In the genomic region with DNA sequence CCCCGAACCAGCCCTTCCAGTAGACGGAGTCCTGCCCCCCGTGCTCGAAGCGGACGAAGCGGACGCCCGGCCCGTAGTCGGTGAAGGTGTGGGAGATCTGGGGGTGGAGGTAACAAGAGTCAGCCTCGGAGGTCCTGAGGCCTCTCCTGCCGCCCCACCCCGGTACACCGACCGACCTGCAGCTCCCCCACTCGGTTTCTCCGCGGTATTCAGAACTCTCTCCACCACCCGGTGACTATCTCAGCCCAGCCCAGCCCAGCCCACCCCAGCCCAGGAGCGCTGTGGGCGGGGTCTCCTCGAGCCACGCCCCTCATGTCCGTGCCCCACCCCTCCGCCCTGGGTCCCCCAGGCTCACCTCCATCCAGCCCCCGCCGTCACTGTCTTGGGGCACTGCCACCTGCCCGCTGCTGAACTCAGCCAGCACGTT, we compare ENCODE assay signal across 9 cellular contexts. TPM values are rescaled to one million over a fixed set of nuclear protein-coding genes. Genes with fewer than 3 reads are reported as not detected.
DNase-seq lines count a peak whose midpoint lies in the region; ATAC-seq, FAIRE-seq and TF ChIP-seq lines count a peak whose summit lies in the region.
"Had no signal": no experiment of that assay in that cellular context is flagged by ENCODE, and none has a peak within 500 bp of the region (broad histone marks: within the 10 kb centered on the region; RNA-seq: fewer than 3 reads in every experiment).

No MANE protein-coding gene starts in this region.

- TF ChIP-seq POLR2A in breast epithelium (IDR thresholded peaks at IDR 0.05) (no peak), GM12878 (IDR thresholded peaks at IDR 0.05; ENCODE audit: low read depth, low read length) (no peak), right lobe of liver (IDR thresholded peaks at IDR 0.05) (peak; percentile 19), upper lobe of left lung (IDR thresholded peaks at IDR 0.05) (no peak)

- peaks cover 0 to 5% of the 10 kb centered on the region in 2 donors for H3K4me1 ChIP-seq in breast epithelium
- H3K4me1 ChIP-seq in GM12878 (ENCODE audit: control insufficient read depth, insufficient read depth, low read length), result no peaks in the 10 kb centered on the region
- peaks cover 0 to 17% (median 5%) of the 10 kb centered on the region in 4 donors for H3K4me1 ChIP-seq in right lobe of liver
- peaks cover 24 to 36% (median 27%) of the 10 kb centered on the region in 4 donors for H3K4me1 ChIP-seq in upper lobe of left lung
- peaks cover 5 to 7% of the 10 kb centered on the region in 2 donors for H3K4me1 ChIP-seq in ascending aorta

- no peaks in the 10 kb centered on the region for H4K20me1 ChIP-seq in GM12878 (ENCODE audit: control insufficient read depth, insufficient read depth)

- intact Hi-C loops in breast epithelium (cut with DNase I; ENCODE audit: low total_unique reads) (no loop called here), MCF 10A (cut with micrococcal nuclease) (no loop called here), GM12878 (cut with micrococcal nuclease; ENCODE audit: unreplicated experiment) (no loop called here), right lobe of liver (cut with DNase I) (loop anchor here in 1 of 2 donors (10.0 kb wide), 1 partner anchor 404 kb away; no protein-coding TSS in a partner anchor), ascending aorta (cut with DNase I) (no loop called here)

- no peaks in the 10 kb centered on the region for H3K9me3 Mint-ChIP-seq in MCF 10A (ENCODE audit: unreplicated experiment)

- H3K27me3 ChIP-seq in breast epithelium (no peaks in the 10 kb centered on the region), GM12878 (replicated peaks in 1 of 2; ENCODE audit: control insufficient read depth in 2 of 2, insufficient read depth in 2 of 2, low read length in 1 of 2) (no peaks in the 10 kb centered on the region; a peak in 2 of 4 replicates), right lobe of liver (no peaks in the 10 kb centered on the region), upper lobe of left lung (peaks cover 0 to 10% (median 2%) of the 10 kb centered on the region in 4 donors), ascending aorta (no peaks in the 10 kb centered on the region)

- WGBS in GM12878 (ENCODE audit: insufficient coverage, insufficient replicate concordance, low lambda C conversion rate, missing lambda C conversion rate), result 60% methylated on average over 23 of the region's 30 CpGs
- WGBS in right lobe of liver (ENCODE audit: insufficient coverage, low coverage, low lambda C conversion rate, missing lambda C conversion rate), result 0% methylated on average over 3 of the region's 30 CpGs
- WGBS in upper lobe of left lung, 2 donors, result 20 to 51% methylated on average over 7 to 20 of the region's 30 CpGs

- CTCF ChIA-PET in MCF 10A (lab: Yijun Ruan, JAX) (interaction anchor here (0.5 to 1.2 kb wide), 2 partner anchors 405 to 510 kb away, joined by 3 read pairs; no protein-coding TSS in a partner anchor), GM12878 (lab: Yijun Ruan, JAX) (interaction anchor here (0.6 to 3.2 kb wide), 3 partner anchors 46 to 611 kb away, joined by 3 to 36 read pairs (median 14); no protein-coding TSS in a partner anchor)

- H3K4me2 ChIP-seq in GM12878 (ENCODE audit: control insufficient read depth, insufficient read depth), result no peak overlapping the region; the same call in 1 of the 2 replicates
- H3K4me2 ChIP-seq: BLaER1 had no signal

- no peak overlapping the region for H2AFZ ChIP-seq in GM12878 (ENCODE audit: control insufficient read depth, low read depth, low read length)

- H3K36me3 Mint-ChIP-seq in MCF 10A (ENCODE audit: insufficient read depth, unreplicated experiment), result no peaks in the 10 kb centered on the region

- no peaks in the 10 kb centered on the region for H3K9me3 ChIP-seq in breast epithelium
- H3K9me3 ChIP-seq in GM12878 (replicated peaks; ENCODE audit: control insufficient read depth, insufficient read depth, low read length), result no peaks in the 10 kb centered on the region
- no peaks in the 10 kb centered on the region for H3K9me3 ChIP-seq in right lobe of liver
- no peaks in the 10 kb centered on the region for H3K9me3 ChIP-seq in upper lobe of left lung
- no peaks in the 10 kb centered on the region for H3K9me3 ChIP-seq in ascending aorta
- H3K9me3 ChIP-seq: BLaER1 had no signal

- POLR2A ChIA-PET in MCF 10A (lab: Yijun Ruan, JAX), result interaction anchor here (0.6 to 1.9 kb wide), 2 partner anchors 386 to 549 kb away, joined by 4 to 5 read pairs; partner anchors contain the start of genes EXOSC10 and MTOR
- POLR2A ChIA-PET in GM12878 (lab: Charles Lee), result no interaction called here

- TF ChIP-seq EP300 in GM12878 (IDR thresholded peaks at IDR 0.05; ENCODE audit: borderline replicate concordance in 1 of 2, control insufficient read depth in 1 of 2, low read depth in 2 of 2, low read length in 2 of 2) (no peak), upper lobe of left lung (IDR thresholded peaks at IDR 0.05) (no peak)

- no peaks in the 10 kb centered on the region for H3K4me1 Mint-ChIP-seq in MCF 10A (ENCODE audit: insufficient read depth, unreplicated experiment)

- TF ChIP-seq RAD21 in GM12878 (IDR thresholded peaks at IDR 0.05; ENCODE audit: insufficient read depth, low read depth, low read length), result no peak

- no peak overlapping the region for H3K9ac ChIP-seq in GM12878 (ENCODE audit: control insufficient read depth, insufficient read depth, low read length)
- H3K9ac ChIP-seq: BLaER1 had no signal

- ATAC-seq in GM12878 (peak; percentile 53), right lobe of liver (peak; percentile 37 to 74 (median 67)), upper lobe of left lung (ENCODE audit: low FRiP score in 2 of 2) (peak; percentile 36 to 50), GM18519 (IDR thresholded peaks at IDR 0.05; ENCODE audit: low FRiP score, unreplicated experiment) (no peak)

- H3K36me3 ChIP-seq in breast epithelium (no peaks in the 10 kb centered on the region), GM12878 (ENCODE audit: control insufficient read depth in 2 of 2, insufficient read depth in 2 of 2, low read length in 1 of 2) (no peaks in the 10 kb centered on the region), right lobe of liver (no peaks in the 10 kb centered on the region), upper lobe of left lung (no peaks in the 10 kb centered on the region), ascending aorta (no peaks in the 10 kb centered on the region)
- H3K36me3 ChIP-seq: BLaER1 had no signal

- H3K4me3 ChIP-seq in breast epithelium, result peak overlapping the region in 2 of 3 donors; percentile 15 to 46
- H3K4me3 ChIP-seq in GM12878, result no peak overlapping the region
- peak overlapping the region in 2 of 3 donors; percentile 40 to 52 for H3K4me3 ChIP-seq in right lobe of liver
- H3K4me3 ChIP-seq in upper lobe of left lung, result peak overlapping the region in 3 of 4 donors; percentile 0 to 38 (median 3)
- H3K4me3 ChIP-seq in ascending aorta, result no peak overlapping the region
- H3K4me3 ChIP-seq: BLaER1 had no signal

- peak overlapping the region; percentile 33 to 58 for H3K27ac ChIP-seq in breast epithelium
- no peak overlapping the region for H3K27ac ChIP-seq in GM12878 (ENCODE audit: control insufficient read depth, insufficient read depth)
- H3K27ac ChIP-seq in right lobe of liver, result peak overlapping the region in 2 of 3 donors; percentile 61 to 66
- H3K27ac ChIP-seq in upper lobe of left lung, result no peak overlapping the region
- H3K27ac ChIP-seq in ascending aorta, result no peak overlapping the region
- H3K27ac ChIP-seq: BLaER1 had no signal

- SMC1A ChIA-PET in GM12878 (lab: Charles Lee; ENCODE audit: uncharacterized antibody, unreplicated experiment), result no interaction called here

- FAIRE-seq in GM12878 (lab: Jason Lieb, UNC), result no peak

- DNase-seq in breast epithelium (ENCODE audit: low spot score in 2 of 2) (no peak), MCF 10A (ENCODE audit: unreplicated experiment) (no peak), GM12878 (ENCODE audit: low read depth, low spot score) (no peak), right lobe of liver (peak; percentile 76 to 86 (median 77)), upper lobe of left lung (peak; percentile 48 to 89), GOT3 (lab: John Stamatoyannopoulos, UW) (no peak), ascending aorta (ENCODE audit: low spot score in 2 of 2) (no peak)

- no peaks in the 10 kb centered on the region for H3K27me3 Mint-ChIP-seq in MCF 10A (ENCODE audit: insufficient read depth, unreplicated experiment)

- RAD21 ChIA-PET in GM12878 (lab: Charles Lee; ENCODE audit: unreplicated experiment), result interaction anchor here (0.7 to 2.8 kb wide), 2 partner anchors 71 to 604 kb away, joined by 3 to 25 read pairs; no protein-coding TSS in a partner anchor

- no peak overlapping the region for H3K4me3 Mint-ChIP-seq in MCF 10A (ENCODE audit: unreplicated experiment)

- H3K79me2 ChIP-seq in GM12878 (ENCODE audit: control insufficient read depth, insufficient read depth, low read length), result no peaks in the 10 kb centered on the region

- H3K27ac Mint-ChIP-seq in MCF 10A (ENCODE audit: low read depth, unreplicated experiment), result no peak overlapping the region

- in situ Hi-C loops in GM12878 (cut with MboI), result no loop called here

- BruUV-seq in MCF 10A (replicated peaks; lab: Mats Ljungman, UMichigan) (no TSS peak), GM12878 (replicated peaks; lab: Mats Ljungman, UMichigan) (no TSS peak)

- TF ChIP-seq CTCF in breast epithelium (IDR thresholded peaks at IDR 0.05) (no peak), MCF 10A (IDR thresholded peaks at IDR 0.05; ENCODE audit: unreplicated experiment) (no peak), GM12878 (IDR thresholded peaks at IDR 0.05 in 2 of 3, conservative IDR thresholded peaks at IDR 0.05 in 1 of 3; ENCODE audit: control insufficient read depth in 2 of 3, extremely low read depth in 1 of 3, insufficient read depth in 1 of 3, low read depth in 3 of 3, low read length in 3 of 3) (no peak), right lobe of liver (IDR thresholded peaks at IDR 0.05) (no peak), upper lobe of left lung (IDR thresholded peaks at IDR 0.05) (no peak), ascending aorta (IDR thresholded peaks at IDR 0.05) (no peak)

RNA-seq across cellular contexts. Expression of gene FBXO2, which starts 5.5 kb away (rescaled TPM):
- total RNA-seq in breast epithelium (10 to 100 TPM in 2 of 3 donors, 1 to 10 TPM in 1; 1.3 to 49.3 (median 40.6) TPM), MCF 10A (2022) (3.3 and 5.3 TPM in 2 replicates), GM12878 (2014; rRNA removed) (0.06 and 0.11 TPM in 2 replicates), GM12878 (2014; rRNA removed; fragmentation: Illumina TruSeq; extraction: Trizol) (not detected in 2 replicates), GM12878 (2021) (0.32 and 0.41 TPM in 2 replicates), right lobe of liver (10 to 100 TPM in 4 of 6 experiments, 1 to 10 TPM in 2; 6.6 to 23.7 (median 16.0) TPM), upper lobe of left lung (10 to 100 TPM in 5 of 6 donors, 1 to 10 TPM in 1; 8.2 to 18.0 (median 13.8) TPM), ascending aorta (6.1 TPM)
- not detected in 2 replicates for total RNA-seq in GM12878 (2013; cell fraction: nucleolus; rRNA removed)
- polyA plus RNA-seq in GM12878 (2011; ENCODE audit: low read depth), result 0.29 TPM
- polyA plus RNA-seq in GM12878 (2011; rRNA removed) (0.15 and 0.17 TPM in 2 replicates), GM12878 (2014; fragmentation: Illumina TruSeq; extraction: Trizol) (0.10 TPM in 1 of 2 replicates, not detected in the other), GM12878 (2014; fragmentation: Nextera tagmentation; extraction: Ambion mirVana) (under 1 TPM in 1 of 2 experiments, not detected in 1; 0.07 TPM), GM12878 (2014; rRNA removed) (0.22 and 0.56 TPM in 2 replicates), GM12878 (2016; fragmentation: Nextera tagmentation; extraction: Ambion mirVana) (under 1 TPM in 1 of 2 experiments, not detected in 1; 0.24 TPM)
- 0.15 and 0.22 TPM in 2 replicates for polyA plus RNA-seq in GM12878 (2011; cell fraction: cytosol; rRNA removed)
- polyA plus RNA-seq in GM12878 (2011; cell fraction: nucleus; rRNA removed), result 0.30 and 0.38 TPM in 2 replicates
- polyA plus RNA-seq in GM12878 (2012), result 0.49 and 0.93 TPM in 2 replicates
- 0.15 and 0.57 TPM in 2 replicates for polyA minus RNA-seq in GM12878 (2011; rRNA and poly(A)+ RNA removed)
- not detected in 2 replicates for polyA minus RNA-seq in GM12878 (2011; cell fraction: cytosol; rRNA and poly(A)+ RNA removed)
- not detected in 2 replicates for polyA minus RNA-seq in GM12878 (2011; cell fraction: nucleus; rRNA and poly(A)+ RNA removed)

RNA-seq across cellular contexts. Expression of gene FBXO44, which starts 5.9 kb away (rescaled TPM):
- 10 to 100 TPM; 14.1 to 32.1 (median 31.3) TPM for total RNA-seq in breast epithelium
- total RNA-seq in MCF 10A (2022), result 16.0 and 16.3 TPM in 2 replicates
- 28.0 and 33.3 TPM in 2 replicates for total RNA-seq in GM12878 (2013; cell fraction: nucleolus; rRNA removed)
- 9.4 and 10.0 TPM in 2 replicates for total RNA-seq in GM12878 (2014; rRNA removed)
- 4.2 and 4.8 TPM in 2 replicates for total RNA-seq in GM12878 (2014; rRNA removed; fragmentation: Illumina TruSeq; extraction: Trizol)
- 12.9 and 13.2 TPM in 2 replicates for total RNA-seq in GM12878 (2021)
- polyA plus RNA-seq in GM12878 (2011; ENCODE audit: low read depth), result 5.1 TPM
- polyA plus RNA-seq in GM12878 (2011; rRNA removed), result 4.1 and 6.3 TPM in 2 replicates
- polyA plus RNA-seq in GM12878 (2011; cell fraction: cytosol; rRNA removed), result 10.1 and 14.8 TPM in 2 replicates
- 56.2 and 62.8 TPM in 2 replicates for polyA plus RNA-seq in GM12878 (2011; cell fraction: nucleus; rRNA removed)
- 18.5 and 22.0 TPM in 2 replicates for polyA plus RNA-seq in GM12878 (2012)
- 1.1 and 4.0 TPM in 2 replicates for polyA plus RNA-seq in GM12878 (2014; fragmentation: Illumina TruSeq; extraction: Trizol)
- 1 to 10 TPM in 1 of 2 experiments, under 1 TPM in 1; 0.77 to 1.5 TPM for polyA plus RNA-seq in GM12878 (2014; fragmentation: Nextera tagmentation; extraction: Ambion mirVana)
- polyA plus RNA-seq in GM12878 (2014; rRNA removed), result 17.5 and 22.4 TPM in 2 replicates
- polyA plus RNA-seq in GM12878 (2016; fragmentation: Nextera tagmentation; extraction: Ambion mirVana), result 10 to 100 TPM; 11.7 to 12.9 TPM
- 5.9 and 11.3 TPM in 2 replicates for polyA minus RNA-seq in GM12878 (2011; rRNA and poly(A)+ RNA removed)
- polyA minus RNA-seq in GM12878 (2011; cell fraction: cytosol; rRNA and poly(A)+ RNA removed), result 2.4 and 5.2 TPM in 2 replicates
- polyA minus RNA-seq in GM12878 (2011; cell fraction: nucleus; rRNA and poly(A)+ RNA removed), result 21.2 and 22.9 TPM in 2 replicates
- total RNA-seq in right lobe of liver, result 10 to 100 TPM in 4 of 6 experiments, 1 to 10 TPM in 2; 8.7 to 15.3 (median 10.5) TPM
- 100 to 1,000 TPM in 1 of 6 donors, 10 to 100 TPM in 5; 14.7 to 114 (median 18.0) TPM for total RNA-seq in upper lobe of left lung
- total RNA-seq in ascending aorta, result 62.7 TPM

RNA-seq across cellular contexts. Expression of gene FBXO6, which starts 15.3 kb away (rescaled TPM):
- total RNA-seq in breast epithelium (10 to 100 TPM; 10.2 to 17.0 (median 16.5) TPM), MCF 10A (2022) (3.9 and 4.3 TPM in 2 replicates), GM12878 (2014; rRNA removed) (37.1 TPM in 2 replicates), GM12878 (2014; rRNA removed; fragmentation: Illumina TruSeq; extraction: Trizol) (15.7 and 16.8 TPM in 2 replicates), GM12878 (2021) (15.9 and 17.8 TPM in 2 replicates), right lobe of liver (10 to 100 TPM in 4 of 6 experiments, 1 to 10 TPM in 2; 7.0 to 21.1 (median 11.5) TPM), upper lobe of left lung (10 to 100 TPM; 10.5 to 25.4 (median 16.4) TPM), ascending aorta (7.9 TPM)
- 2.1 and 2.8 TPM in 2 replicates for total RNA-seq in GM12878 (2013; cell fraction: nucleolus; rRNA removed)
- polyA plus RNA-seq in GM12878 (2011; ENCODE audit: low read depth), result 6.0 TPM
- polyA plus RNA-seq in GM12878 (2011; rRNA removed) (9.2 and 17.0 TPM in 2 replicates), GM12878 (2014; fragmentation: Illumina TruSeq; extraction: Trizol) (10.5 and 18.4 TPM in 2 replicates), GM12878 (2014; fragmentation: Nextera tagmentation; extraction: Ambion mirVana) (1 to 10 TPM; 6.0 to 9.3 TPM), GM12878 (2014; rRNA removed) (38.2 and 42.1 TPM in 2 replicates), GM12878 (2016; fragmentation: Nextera tagmentation; extraction: Ambion mirVana) (10 to 100 TPM; 26.7 to 32.4 TPM)
- polyA plus RNA-seq in GM12878 (2011; cell fraction: cytosol; rRNA removed), result 22.8 and 30.1 TPM in 2 replicates
- polyA plus RNA-seq in GM12878 (2011; cell fraction: nucleus; rRNA removed), result 7.0 and 8.4 TPM in 2 replicates
- 10.7 and 13.9 TPM in 2 replicates for polyA plus RNA-seq in GM12878 (2012)
- 8.3 and 19.1 TPM in 2 replicates for polyA minus RNA-seq in GM12878 (2011; rRNA and poly(A)+ RNA removed)
- 5.1 TPM in 2 replicates for polyA minus RNA-seq in GM12878 (2011; cell fraction: cytosol; rRNA and poly(A)+ RNA removed)
- polyA minus RNA-seq in GM12878 (2011; cell fraction: nucleus; rRNA and poly(A)+ RNA removed), result 1.1 and 3.2 TPM in 2 replicates

RNA-seq across cellular contexts. Expression of gene MAD2L2, which starts 32.2 kb away (rescaled TPM):
- total RNA-seq in breast epithelium (10 to 100 TPM; 31.8 to 58.7 (median 47.7) TPM), MCF 10A (2022) (40.1 and 46.3 TPM in 2 replicates), GM12878 (2014; rRNA removed) (88.3 and 95.0 TPM in 2 replicates), GM12878 (2014; rRNA removed; fragmentation: Illumina TruSeq; extraction: Trizol) (32.8 and 37.2 TPM in 2 replicates), GM12878 (2021) (58.0 and 59.1 TPM in 2 replicates), right lobe of liver (10 to 100 TPM; 18.0 to 66.4 (median 29.7) TPM), upper lobe of left lung (10 to 100 TPM; 20.3 to 38.8 (median 28.0) TPM), ascending aorta (18.3 TPM)
- 28.5 and 28.7 TPM in 2 replicates for total RNA-seq in GM12878 (2013; cell fraction: nucleolus; rRNA removed)
- polyA plus RNA-seq in GM12878 (2011; ENCODE audit: low read depth), result 25.5 TPM
- polyA plus RNA-seq in GM12878 (2011; rRNA removed) (33.2 and 48.3 TPM in 2 replicates), GM12878 (2014; fragmentation: Illumina TruSeq; extraction: Trizol) (21.5 and 42.6 TPM in 2 replicates), GM12878 (2014; fragmentation: Nextera tagmentation; extraction: Ambion mirVana) (1 to 10 TPM; 3.5 to 8.0 TPM), GM12878 (2014; rRNA removed) (80.5 and 85.1 TPM in 2 replicates), GM12878 (2016; fragmentation: Nextera tagmentation; extraction: Ambion mirVana) (10 to 100 TPM; 75.4 to 86.5 TPM)
- 91.7 and 111 TPM in 2 replicates for polyA plus RNA-seq in GM12878 (2011; cell fraction: cytosol; rRNA removed)
- 79.7 and 86.5 TPM in 2 replicates for polyA plus RNA-seq in GM12878 (2011; cell fraction: nucleus; rRNA removed)
- polyA plus RNA-seq in GM12878 (2012), result 46.9 and 51.3 TPM in 2 replicates
- 35.5 and 55.6 TPM in 2 replicates for polyA minus RNA-seq in GM12878 (2011; rRNA and poly(A)+ RNA removed)
- 14.3 and 15.2 TPM in 2 replicates for polyA minus RNA-seq in GM12878 (2011; cell fraction: cytosol; rRNA and poly(A)+ RNA removed)
- 20.7 and 30.7 TPM in 2 replicates for polyA minus RNA-seq in GM12878 (2011; cell fraction: nucleus; rRNA and poly(A)+ RNA removed)

RNA-seq across cellular contexts. Expression of gene DRAXIN, which starts 42.8 kb away (rescaled TPM):
- total RNA-seq in breast epithelium (under 1 TPM; under 0.01 to 0.15 (median under 0.01) TPM), MCF 10A (2022) (0.05 and 0.07 TPM in 2 replicates), GM12878 (2014; rRNA removed) (not detected in 2 replicates), GM12878 (2014; rRNA removed; fragmentation: Illumina TruSeq; extraction: Trizol) (0.04 and 0.05 TPM in 2 replicates), GM12878 (2021) (0.05 TPM in 1 of 2 replicates, not detected in the other), right lobe of liver (not detected), upper lobe of left lung (under 1 TPM in 2 of 6 donors, not detected in 4; 0.11 to 0.17 TPM), ascending aorta (1.8 TPM)
- not detected in 2 replicates for total RNA-seq in GM12878 (2013; cell fraction: nucleolus; rRNA removed)
- not detected for polyA plus RNA-seq in GM12878 (2011; ENCODE audit: low read depth)
- polyA plus RNA-seq in GM12878 (2011; rRNA removed) (0.01 TPM in 2 replicates), GM12878 (2014; fragmentation: Illumina TruSeq; extraction: Trizol) (not detected in 2 replicates), GM12878 (2014; fragmentation: Nextera tagmentation; extraction: Ambion mirVana) (under 1 TPM in 1 of 2 experiments, not detected in 1; 0.02 TPM), GM12878 (2014; rRNA removed) (0.01 TPM in 2 replicates), GM12878 (2016; fragmentation: Nextera tagmentation; extraction: Ambion mirVana) (under 1 TPM; 0.03 to 0.04 TPM)
- polyA plus RNA-seq in GM12878 (2011; cell fraction: cytosol; rRNA removed), result 0.01 and 0.02 TPM in 2 replicates
- polyA plus RNA-seq in GM12878 (2011; cell fraction: nucleus; rRNA removed), result 0.04 TPM in 1 of 2 replicates, not detected in the other
- polyA plus RNA-seq in GM12878 (2012), result 0.05 and 0.06 TPM in 2 replicates
- not detected in 2 replicates for polyA minus RNA-seq in GM12878 (2011; rRNA and poly(A)+ RNA removed)
- polyA minus RNA-seq in GM12878 (2011; cell fraction: cytosol; rRNA and poly(A)+ RNA removed), result not detected in 2 replicates
- not detected in 2 replicates for polyA minus RNA-seq in GM12878 (2011; cell fraction: nucleus; rRNA and poly(A)+ RNA removed)

Comparison
In these comparisons a context has a peak if more than half of its experiments do, and no peak if none do; other contexts are left out.
1. DNase-seq: peak in right lobe of liver (3 of 3) and upper lobe of left lung (2 of 2); none in breast epithelium (0 of 2), MCF 10A (single experiment), GM12878 (single experiment), GOT3 (single experiment) and ascending aorta (0 of 2).
2. H3K27ac ChIP-seq: peak in breast epithelium (2 of 2) and right lobe of liver (2 of 3); none in GM12878 (single experiment), upper lobe of left lung (0 of 4) and ascending aorta (0 of 2).
3. H3K4me3 ChIP-seq: peak in breast epithelium (2 of 3), right lobe of liver (2 of 3) and upper lobe of left lung (3 of 4); none in GM12878 (single experiment) and ascending aorta (0 of 2).